In genomic region chr14:77372304-77372841, GRCh38 we compare ENCODE assay signal across 8 cellular contexts. TPM values are rescaled to one million over a fixed set of nuclear protein-coding genes. Genes with fewer than 3 reads are reported as not detected.
DNase-seq lines count a peak whose midpoint lies in the region; ATAC-seq and TF ChIP-seq lines count a peak whose summit lies in the region.

No MANE protein-coding gene starts in this region.

- H3K4me2 ChIP-seq in smooth muscle cell = peak overlapping the region; percentile 56

- peaks cover 47% of the 10 kb centered on the region for H3K79me2 ChIP-seq in smooth muscle cell (ENCODE audit: low read depth)

- H3K4me1 ChIP-seq in smooth muscle cell (ENCODE audit: low read depth) = peaks cover 31% of the 10 kb centered on the region

- peak overlapping the region; percentile 22 for H3K4me3 ChIP-seq in smooth muscle cell

- no peaks in the 10 kb centered on the region for H3K36me3 ChIP-seq in smooth muscle cell (ENCODE audit: low read depth)

- H3F3A ChIP-seq in smooth muscle cell (ENCODE audit: low read depth) = peaks cover 15% of the 10 kb centered on the region

- H3K4me3 Mint-ChIP-seq in activated naive CD8-positive, alpha-beta T cell treated with anti-CD3 and anti-CD28 coated beads for 36 hours = peak overlapping the region; percentile 1

- no peaks in the 10 kb centered on the region for H3K27me3 Mint-ChIP-seq in activated naive CD8-positive, alpha-beta T cell treated with anti-CD3 and anti-CD28 coated beads for 36 hours

- H3K9ac ChIP-seq in smooth muscle cell (ENCODE audit: low read depth) = no peak overlapping the region

- H4K20me1 ChIP-seq in smooth muscle cell (ENCODE audit: low read depth) = peaks cover 25% of the 10 kb centered on the region

- 12% methylated on average over 4 of the region's 4 CpGs for WGBS in smooth muscle cell (ENCODE audit: low lambda C conversion rate)

- H2AFZ ChIP-seq in smooth muscle cell (ENCODE audit: low read depth) = no peak overlapping the region

- DNase-seq in NOMO-1 (lab: John Stamatoyannopoulos, UW; ENCODE audit: unreplicated experiment in 2 of 2) (peak; percentile 4 to 54), NOMO-1 treated with dmso at 0.1 percent for 144 hours (lab: John Stamatoyannopoulos, UW; ENCODE audit: unreplicated experiment) (no peak), smooth muscle cell (lab: John Stamatoyannopoulos, UW; ENCODE audit: unreplicated experiment) (no peak), islet precursor cell (no peak), Ammon's horn (ENCODE audit: low spot score) (no peak), amygdala (lab: John Stamatoyannopoulos, UW) (no peak)
- DNase-seq in activated naive CD8-positive, alpha-beta T cell treated with anti-CD3 and anti-CD28 coated beads for 36 hours = no peak

- no peaks in the 10 kb centered on the region for H3K9me3 ChIP-seq in smooth muscle cell (replicated peaks; ENCODE audit: low read depth)

- H3K27ac Mint-ChIP-seq in activated naive CD8-positive, alpha-beta T cell treated with anti-CD3 and anti-CD28 coated beads for 36 hours = peak overlapping the region; percentile 61

- ATAC-seq in HG02938 (IDR thresholded peaks at IDR 0.05; ENCODE audit: unreplicated experiment) = peak; percentile 31

- peaks cover 6% of the 10 kb centered on the region for H3K9me3 Mint-ChIP-seq in activated naive CD8-positive, alpha-beta T cell treated with anti-CD3 and anti-CD28 coated beads for 36 hours

- no peaks in the 10 kb centered on the region for H3K27me3 ChIP-seq in smooth muscle cell (ENCODE audit: low read depth)

- no peak for TF ChIP-seq CTCF in smooth muscle cell (IDR thresholded peaks at IDR 0.05; ENCODE audit: borderline replicate concordance, insufficient read depth, poor library complexity, severe bottlenecking)

- peak overlapping the region; percentile 67 for H3K27ac ChIP-seq in smooth muscle cell (ENCODE audit: low read depth)

- H3K4me1 Mint-ChIP-seq in activated naive CD8-positive, alpha-beta T cell treated with anti-CD3 and anti-CD28 coated beads for 36 hours = peaks cover 54% of the 10 kb centered on the region

- peaks cover 34% of the 10 kb centered on the region for H3K36me3 Mint-ChIP-seq in activated naive CD8-positive, alpha-beta T cell treated with anti-CD3 and anti-CD28 coated beads for 36 hours

RNA-seq across cellular contexts. Expression of gene TMED8, which starts 4.5 kb away (rescaled TPM):
- total RNA-seq in activated naive CD8-positive, alpha-beta T cell treated with anti-CD3 and anti-CD28 coated beads for 36 hours = 10 to 100 TPM; 25.0 to 26.0 TPM
- 12.2 and 16.0 TPM in 2 replicates for total RNA-seq in smooth muscle cell
- 3.9 and 4.5 TPM in 2 replicates for polyA plus RNA-seq in smooth muscle cell

RNA-seq across cellular contexts. Expression of gene SAMD15, which starts 4.8 kb away (rescaled TPM):
- total RNA-seq in activated naive CD8-positive, alpha-beta T cell treated with anti-CD3 and anti-CD28 coated beads for 36 hours = under 1 TPM; 0.34 to 0.45 TPM
- total RNA-seq in smooth muscle cell = 1.1 TPM in 2 replicates
- polyA plus RNA-seq in smooth muscle cell = 0.49 TPM in 1 of 2 replicates, not detected in the other

RNA-seq across cellular contexts. Expression of gene NOXRED1, which starts 51.0 kb away (rescaled TPM):
- under 1 TPM; 0.26 to 0.33 TPM for total RNA-seq in activated naive CD8-positive, alpha-beta T cell treated with anti-CD3 and anti-CD28 coated beads for 36 hours
- 0.36 and 0.49 TPM in 2 replicates for total RNA-seq in smooth muscle cell
- polyA plus RNA-seq in smooth muscle cell = 0.14 and 0.33 TPM in 2 replicates

RNA-seq across cellular contexts. Expression of gene GSTZ1, which starts 51.5 kb away (rescaled TPM):
- total RNA-seq in activated naive CD8-positive, alpha-beta T cell treated with anti-CD3 and anti-CD28 coated beads for 36 hours = 10 to 100 TPM; 20.2 to 22.3 TPM
- total RNA-seq in smooth muscle cell = 15.1 and 29.1 TPM in 2 replicates
- 17.0 and 26.9 TPM in 2 replicates for polyA plus RNA-seq in smooth muscle cell

RNA-seq across cellular contexts. Expression of gene POMT2, which starts 51.7 kb away (rescaled TPM):
- total RNA-seq in activated naive CD8-positive, alpha-beta T cell treated with anti-CD3 and anti-CD28 coated beads for 36 hours = 10 to 100 TPM; 14.2 to 18.1 TPM
- 15.9 and 22.5 TPM in 2 replicates for total RNA-seq in smooth muscle cell
- 39.8 and 52.8 TPM in 2 replicates for polyA plus RNA-seq in smooth muscle cell

Comparison
In these comparisons a context has a peak if more than half of its experiments do, and no peak if none do; other contexts are left out.
1. DNase-seq: peak in NOMO-1 (2 of 2); none in NOMO-1 treated with dmso at 0.1 percent for 144 hours (single experiment), activated naive CD8-positive, alpha-beta T cell treated with anti-CD3 and anti-CD28 coated beads for 36 hours (single experiment), smooth muscle cell (single experiment), islet precursor cell (single experiment), Ammon's horn (single experiment) and amygdala (0 of 56).